Comparison of ENCODE assay signal across 8 cellular contexts in genomic region chr19:46787331-46788100, GRCh38. TPM values are rescaled to one million over a fixed set of nuclear protein-coding genes. Genes with fewer than 3 reads are reported as not detected.
DNase-seq lines count a peak whose midpoint lies in the region; ATAC-seq and TF ChIP-seq lines count a peak whose summit lies in the region.

No MANE protein-coding gene starts in this region.

- H3K27ac ChIP-seq in H9 (ENCODE audit: insufficient read length, low read depth, low read length) (no peak overlapping the region), RWPE1 (peak overlapping the region; percentile 99), hepatocyte (peak overlapping the region; percentile 98)

- peak overlapping the region; percentile 36 for H3K4me3 ChIP-seq in hepatocyte

- peak overlapping the region; percentile 78 for H3K14ac ChIP-seq in H9 (ENCODE audit: insufficient read depth, low read length)

- no peak overlapping the region for H4K8ac ChIP-seq in H9 (replicated peaks; ENCODE audit: insufficient read length, low read depth, low read length)

- H3K27me3 Mint-ChIP-seq in H9 (ENCODE audit: low read depth), result peaks cover 16% of the 10 kb centered on the region

- H3K4me1 ChIP-seq in H9 (ENCODE audit: insufficient read depth, low read length), result peaks cover 5% of the 10 kb centered on the region; the same call in 1 of the 2 replicates
- H3K4me1 ChIP-seq in hepatocyte (ENCODE audit: insufficient read depth), result peaks cover 27% of the 10 kb centered on the region

- H3K79me1 ChIP-seq in H9 (ENCODE audit: insufficient read depth, low read depth, low read length, poor library complexity, severe bottlenecking), result peaks cover 10% of the 10 kb centered on the region

- peak; percentile 37 for ATAC-seq in sciatic nerve
- ATAC-seq in GM21526 (IDR thresholded peaks at IDR 0.05; ENCODE audit: low FRiP score, unreplicated experiment), result no peak
- no peak for ATAC-seq in GM18858 (IDR thresholded peaks at IDR 0.05; ENCODE audit: unreplicated experiment)

- H3K79me2 ChIP-seq in H9 (ENCODE audit: insufficient read depth, low read length) (peaks cover 40% of the 10 kb centered on the region; the same call in 1 of the 2 replicates), hepatocyte (peaks cover 48% of the 10 kb centered on the region)

- H2BK15ac ChIP-seq in H9 (ENCODE audit: low read depth, low read length), result no peak overlapping the region

- H3K9me3 ChIP-seq in H9 (ENCODE audit: control insufficient read depth, low read depth, low read length) (no peaks in the 10 kb centered on the region), hepatocyte (ENCODE audit: low read depth) (no peaks in the 10 kb centered on the region)

- no peak overlapping the region for H3K23ac ChIP-seq in H9 (ENCODE audit: insufficient read length, low read depth, low read length)

- H3K27me3 ChIP-seq in H9 (ENCODE audit: insufficient read depth, low read length) (no peaks in the 10 kb centered on the region; the same call in 1 of the 2 replicates), hepatocyte (no peaks in the 10 kb centered on the region)

- no peaks in the 10 kb centered on the region; a peak in 1 of 5 replicates for H3K9me3 Mint-ChIP-seq in H9

- peak overlapping the region; percentile 96 for H3K4me2 ChIP-seq in H9 (ENCODE audit: insufficient read depth, insufficient read length, low read length)
- peak overlapping the region; percentile 87 for H3K4me2 ChIP-seq in hepatocyte

- intact Hi-C loops in sciatic nerve (cut with DNase I), result no loop called here

- peak overlapping the region; percentile 97 to 100 for H3K4me3 Mint-ChIP-seq in H9

- H3T11ph ChIP-seq in H9 (ENCODE audit: low read length), result no peak overlapping the region

- DNase-seq in AG08395 (ENCODE audit: low spot score), result peak; percentile 52
- DNase-seq in H9, result peak; percentile 56
- peak; percentile 64 for DNase-seq in RWPE1 (ENCODE audit: low spot score)
- DNase-seq in amniotic epithelial cell (ENCODE audit: low read depth), result peak; percentile 79
- DNase-seq in hepatocyte (ENCODE audit: low spot score), result peak; percentile 82
- peak; percentile 83 for DNase-seq in sciatic nerve (ENCODE audit: low spot score)

- no peak overlapping the region for H2AK5ac ChIP-seq in H9 (ENCODE audit: insufficient read length, low read length)

- no peaks in the 10 kb centered on the region for H3K9me2 ChIP-seq in hepatocyte (replicated peaks; ENCODE audit: insufficient read depth)

- H4K5ac ChIP-seq in H9 (ENCODE audit: insufficient read length, low read depth, low read length), result no peak overlapping the region

- H2BK12ac ChIP-seq in H9 (ENCODE audit: insufficient read length, low read depth, low read length), result no peak overlapping the region

- H3K4me1 Mint-ChIP-seq in H9, result peaks cover 26 to 43% of the 10 kb centered on the region in 2 experiments

- H2BK20ac ChIP-seq in H9 (ENCODE audit: low read depth, low read length, poor library complexity, severe bottlenecking), result no peak overlapping the region

- peaks cover 4% of the 10 kb centered on the region for H4K20me1 ChIP-seq in H9 (ENCODE audit: control insufficient read depth, insufficient read depth, insufficient read length)
- peaks cover 4% of the 10 kb centered on the region for H4K20me1 ChIP-seq in hepatocyte (ENCODE audit: insufficient read depth, poor library complexity, severe bottlenecking)

- H2AFZ ChIP-seq in H9 (ENCODE audit: low read length) (no peak overlapping the region), hepatocyte (peak overlapping the region; percentile 4)

- no peak overlapping the region for H3K18ac ChIP-seq in H9 (ENCODE audit: insufficient read length, low read depth, low read length)

- no peaks in the 10 kb centered on the region for H3K36me3 ChIP-seq in hepatocyte (replicated peaks; ENCODE audit: insufficient read depth, low read depth)

- H3K36me3 Mint-ChIP-seq in H9 (ENCODE audit: insufficient read depth in 1 of 3, low read depth in 3 of 3), result peaks cover 32 to 44% (median 38%) of the 10 kb centered on the region in 3 experiments

- no peak overlapping the region for H3K56ac ChIP-seq in H9 (ENCODE audit: insufficient read length, low read depth, low read length)

- peak overlapping the region; percentile 98 to 99 (median 99) for H3K27ac Mint-ChIP-seq in H9

- TF ChIP-seq CTCF in H9 (conservative IDR thresholded peaks at IDR 0.05) (no peak), RWPE1 (conservative IDR thresholded peaks at IDR 0.05; ENCODE audit: low read depth) (no peak), hepatocyte (IDR thresholded peaks at IDR 0.05; ENCODE audit: poor library complexity) (no peak)

- CTCF ChIA-PET in RWPE1 (lab: Yijun Ruan, JAX), result interaction anchor here (0.8 to 2.1 kb wide), 3 partner anchors 30 to 204 kb away, joined by 5 to 18 read pairs (median 5); no protein-coding TSS in a partner anchor

- no CpG with 5 or more reads among the region's 74 CpGs for WGBS in H9 (ENCODE audit: extremely low coverage, insufficient read length, low lambda C conversion rate)
- under 1% methylated on average over 58 of the region's 74 CpGs for WGBS in hepatocyte (ENCODE audit: low lambda C conversion rate, missing lambda C conversion rate)

- H3K9ac ChIP-seq in H9 (ENCODE audit: extremely low read depth, insufficient read length, low read length), result peak overlapping the region; percentile 82

- peaks cover 23% of the 10 kb centered on the region for H3K23me2 ChIP-seq in H9 (ENCODE audit: insufficient read length, low read depth, low read length, poor library complexity, severe bottlenecking)

- H4K91ac ChIP-seq in H9 (ENCODE audit: insufficient read length, low read depth, low read length), result no peak overlapping the region

- no peak overlapping the region for H3K4ac ChIP-seq in H9 (ENCODE audit: low read depth, low read length)

- no peak overlapping the region for H2BK120ac ChIP-seq in H9 (ENCODE audit: low read depth, low read length, poor library complexity, severe bottlenecking)

- no peak overlapping the region for H2BK5ac ChIP-seq in H9 (ENCODE audit: insufficient read length, low read length)

- POLR2A ChIA-PET in RWPE1 (lab: Yijun Ruan, JAX; ENCODE audit: low non-redundant PET), result interaction anchor here (0.5 to 1.5 kb wide), 5 partner anchors 29 to 183 kb away, joined by 3 to 7 read pairs (median 4); no protein-coding TSS in a partner anchor

RNA-seq across cellular contexts. Expression of gene SLC1A5, which starts 0.9 kb away (rescaled TPM):
- total RNA-seq in H9 (2021) (258 and 269 TPM in 2 replicates), hepatocyte (84.6 and 87.9 TPM in 2 replicates), sciatic nerve (71.0 TPM)
- polyA plus RNA-seq in hepatocyte, result 171 and 176 TPM in 2 replicates

RNA-seq across cellular contexts. Expression of gene STRN4, which starts 41.3 kb away (rescaled TPM):
- total RNA-seq in H9 (2021), result 143 and 148 TPM in 2 replicates
- 57.6 and 64.1 TPM in 2 replicates for total RNA-seq in hepatocyte
- polyA plus RNA-seq in hepatocyte, result 58.0 and 63.7 TPM in 2 replicates
- 70.5 TPM for total RNA-seq in sciatic nerve

RNA-seq across cellular contexts. Expression of gene FKRP, which starts 41.7 kb away (rescaled TPM):
- 39.1 and 42.2 TPM in 2 replicates for total RNA-seq in H9 (2021)
- total RNA-seq in hepatocyte, result 17.0 and 18.7 TPM in 2 replicates
- polyA plus RNA-seq in hepatocyte, result 21.2 and 23.6 TPM in 2 replicates
- 25.2 TPM for total RNA-seq in sciatic nerve
